Comparison of ENCODE assay signal across 11 cellular contexts in the genomic region with DNA sequence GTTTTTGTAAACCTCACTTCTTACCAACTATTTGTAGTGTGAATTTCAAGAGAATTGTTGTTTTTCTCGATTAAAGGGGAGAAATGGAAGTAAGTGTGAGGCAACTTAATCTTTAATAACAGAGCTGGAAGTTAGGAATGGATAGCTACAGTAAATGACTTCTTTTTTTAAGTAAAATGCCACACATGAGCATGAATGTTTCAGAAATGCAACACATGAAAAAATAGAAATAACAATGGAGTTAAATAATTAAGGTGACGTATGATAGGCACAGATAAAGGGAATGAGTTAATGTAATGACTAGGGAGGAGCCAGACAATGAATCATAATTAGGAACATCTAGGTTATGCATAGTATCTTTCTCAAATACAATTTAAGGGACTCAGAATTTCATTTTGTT. TPM values are rescaled to one million over a fixed set of nuclear protein-coding genes. Genes with fewer than 3 reads are reported as not detected.
A peak's percentile ranks its signal among the peaks of the same experiment; 100 is the strongest.
DNase-seq lines count a peak whose midpoint lies in the region; ATAC-seq, FAIRE-seq and TF ChIP-seq lines count a peak whose summit lies in the region.
"Had no signal": no experiment of that assay in that cellular context is flagged by ENCODE, and none has a peak within 500 bp of the region (broad histone marks: within the 10 kb centered on the region; RNA-seq: fewer than 3 reads in every experiment).

No MANE protein-coding gene starts in this region.

- peaks cover 62% of the 10 kb centered on the region for H3K4me1 Mint-ChIP-seq in central memory CD8-positive, alpha-beta T cell

- peak overlapping the region; percentile 82 for H3K27ac Mint-ChIP-seq in central memory CD8-positive, alpha-beta T cell (ENCODE audit: low read depth)

- TF ChIP-seq RAD21 in neural cell (conservative IDR thresholded peaks at IDR 0.05) = no peak

- H3F3A ChIP-seq in DOHH2 (ENCODE audit: control insufficient read depth, insufficient read depth) (peaks cover 19% of the 10 kb centered on the region), neural cell (ENCODE audit: insufficient read depth, low read length, poor library complexity, severe bottlenecking) (no peaks in the 10 kb centered on the region)

- H3K27me3 ChIP-seq in DOHH2 (ENCODE audit: control insufficient read depth, low read length) (no peaks in the 10 kb centered on the region), neural cell (ENCODE audit: insufficient read depth, low read depth, low read length) (no peaks in the 10 kb centered on the region)

- DNase-seq in NCI-H1694 treated with DMSO at 0.1 percent for 48 hours (lab: John Stamatoyannopoulos, UW) (peak; percentile 46), frontal cortex (ENCODE audit: low spot score in 2 of 2) (no peak), anterior cingulate cortex (lab: John Stamatoyannopoulos, UW) (no peak), NCI-H1417 (lab: John Stamatoyannopoulos, UW) (no peak)
- DNase-seq in central memory CD8-positive, alpha-beta T cell (ENCODE audit: low spot score in 2 of 2) = no peak
- DNase-seq: activated effector memory CD4-positive, alpha-beta T cell treated with anti-CD3 and anti-CD28 coated beads, Interleukin-2, amount 50 U/mL, for 16 hours; left cardiac atrium; NCI-H774 had no signal

- TF ChIP-seq CTCF in DOHH2 (IDR thresholded peaks at IDR 0.05; ENCODE audit: low read depth, low read length, poor library complexity, severe bottlenecking) (no peak), neural cell (IDR thresholded peaks at IDR 0.05; ENCODE audit: poor library complexity, severe bottlenecking) (no peak)

- H4K20me1 ChIP-seq in DOHH2 (ENCODE audit: control insufficient read depth, insufficient read depth, low read depth, low read length) (peaks cover 34% of the 10 kb centered on the region), neural cell (ENCODE audit: insufficient read depth) (no peaks in the 10 kb centered on the region)

- H3K79me2 ChIP-seq in DOHH2 (ENCODE audit: control insufficient read depth, low read length) = peaks cover 95% of the 10 kb centered on the region
- peaks cover 24% of the 10 kb centered on the region for H3K79me2 ChIP-seq in neural cell (replicated peaks; ENCODE audit: insufficient read depth, low read length)

- no peaks in the 10 kb centered on the region for H3K9me3 ChIP-seq in DOHH2 (ENCODE audit: control insufficient read depth, insufficient read depth, low read length)
- no peaks in the 10 kb centered on the region for H3K9me3 ChIP-seq in neural cell (ENCODE audit: low read length)

- H3K36me3 Mint-ChIP-seq in central memory CD8-positive, alpha-beta T cell (ENCODE audit: insufficient read depth) = peaks cover 32% of the 10 kb centered on the region

- no peak overlapping the region for H2AFZ ChIP-seq in neural cell (ENCODE audit: low read depth, low read length)

- peak overlapping the region; percentile 93 for H3K4me3 Mint-ChIP-seq in central memory CD8-positive, alpha-beta T cell

- H3K9me2 ChIP-seq in DOHH2 (replicated peaks; ENCODE audit: control insufficient read depth, low read length) (no peaks in the 10 kb centered on the region), neural cell (ENCODE audit: insufficient read depth, low read length) (no peaks in the 10 kb centered on the region)

- no peaks in the 10 kb centered on the region for H3K27me3 Mint-ChIP-seq in central memory CD8-positive, alpha-beta T cell

- peaks cover 57% of the 10 kb centered on the region for H3K4me1 ChIP-seq in DOHH2 (ENCODE audit: control insufficient read depth, low read length)

- H3K27ac ChIP-seq in DOHH2 (ENCODE audit: low read depth, low read length) (peak overlapping the region; percentile 87), neural cell (ENCODE audit: low read length) (no peak overlapping the region)

- H3K4me2 ChIP-seq in DOHH2 (ENCODE audit: low read length) (peak overlapping the region; percentile 75), neural cell (ENCODE audit: low read length) (peak overlapping the region; percentile 1)

- no peak for ATAC-seq in central memory CD8-positive, alpha-beta T cell (replicated peaks; ENCODE audit: extremely low read depth, poor library complexity, severe bottlenecking)
- no peak for ATAC-seq in HG03457 (IDR thresholded peaks at IDR 0.05; ENCODE audit: unreplicated experiment)
- ATAC-seq: left cardiac atrium had no signal

- TF ChIP-seq EP300 in neural cell (conservative IDR thresholded peaks at IDR 0.05; ENCODE audit: poor library complexity, severe bottlenecking) = no peak

- FAIRE-seq in frontal cortex (lab: Jason Lieb, UNC) = no peak

- no peaks in the 10 kb centered on the region for H3K9me3 Mint-ChIP-seq in central memory CD8-positive, alpha-beta T cell

- H3K36me3 ChIP-seq in DOHH2 (ENCODE audit: control insufficient read depth, low read length) (peaks cover 81% of the 10 kb centered on the region), neural cell (ENCODE audit: insufficient read depth, low read length) (no peaks in the 10 kb centered on the region)

- no peak overlapping the region for H3K9ac ChIP-seq in neural cell (ENCODE audit: low read length)

- H3K4me3 ChIP-seq in DOHH2 (ENCODE audit: low read length) (peak overlapping the region; percentile 84), neural cell (ENCODE audit: low read length) (peak overlapping the region; percentile 9)

TF ChIP-seq in neural cell, 6 proteins besides CTCF, POLR2A, EP300 and RAD21:
- no peak for TF ChIP-seq TAF1 (IDR thresholded peaks at IDR 0.05; ENCODE audit: low read depth)
TF ChIP-seq in neural cell: peak in this region for 0.

RNA-seq across cellular contexts. Expression of gene REL, which starts 3.4 kb away (rescaled TPM):
- 1.9 and 2.2 TPM in 2 replicates for polyA plus RNA-seq in neural cell
- 13.6 and 15.9 TPM in 2 replicates for polyA minus RNA-seq in neural cell
- 5.7 TPM for total RNA-seq in frontal cortex
